Comparison of ENCODE assay signal across 1 cellular context in the genomic region with DNA sequence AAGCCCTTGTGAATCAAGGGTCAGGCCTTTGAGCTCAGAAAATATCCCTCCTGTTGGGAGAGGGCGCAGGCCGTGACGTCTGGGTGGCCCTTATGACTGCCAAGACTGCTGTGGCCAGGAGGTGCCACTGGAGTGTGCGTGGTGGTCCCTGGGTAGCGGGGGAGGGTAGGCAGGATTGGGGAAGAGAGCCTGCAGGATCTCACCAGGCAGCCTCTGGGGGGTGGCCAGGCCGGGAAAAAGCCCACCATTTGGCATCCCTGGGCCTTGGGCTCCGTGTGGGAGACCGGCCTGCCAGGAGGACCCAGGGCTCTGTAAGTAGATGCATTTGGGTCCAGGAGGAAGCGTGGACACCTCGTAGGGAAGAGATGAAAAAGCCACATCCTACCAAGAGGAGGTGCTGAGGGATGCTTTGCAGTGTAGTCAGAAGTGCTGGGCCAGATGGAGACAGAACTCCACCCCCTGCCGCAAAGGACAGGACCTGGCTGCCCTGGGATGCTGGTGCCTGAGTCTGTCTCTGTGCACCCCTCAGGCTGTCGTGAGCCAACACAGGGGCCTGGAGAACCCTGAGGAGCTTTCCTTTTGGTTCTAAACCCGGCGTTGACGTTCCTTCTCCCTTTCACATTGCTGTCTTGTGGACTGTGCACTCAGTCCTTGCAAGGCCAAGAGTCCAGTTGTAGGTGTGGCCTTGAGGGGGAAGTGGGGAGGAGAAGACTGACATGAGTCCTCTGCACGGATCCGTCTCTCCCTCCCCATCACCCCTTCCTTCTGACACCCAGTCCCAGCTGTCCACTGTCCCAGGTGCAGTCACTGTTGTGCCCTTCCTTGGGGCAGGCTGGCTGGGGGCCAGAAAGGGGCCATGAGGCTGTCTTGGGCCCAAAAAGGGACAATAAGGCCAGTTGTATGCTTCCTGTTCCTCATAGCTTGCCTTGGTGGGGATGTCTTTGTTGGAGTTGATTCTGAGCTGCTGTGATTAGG.
TF ChIP-seq lines count a peak whose summit lies in the region.

No MANE protein-coding gene starts in this region.

TF ChIP-seq in HEK293, 187 proteins besides CTCF, POLR2A, EP300 and RAD21 (continued from another document):
- TF ChIP-seq, protein P1, sequence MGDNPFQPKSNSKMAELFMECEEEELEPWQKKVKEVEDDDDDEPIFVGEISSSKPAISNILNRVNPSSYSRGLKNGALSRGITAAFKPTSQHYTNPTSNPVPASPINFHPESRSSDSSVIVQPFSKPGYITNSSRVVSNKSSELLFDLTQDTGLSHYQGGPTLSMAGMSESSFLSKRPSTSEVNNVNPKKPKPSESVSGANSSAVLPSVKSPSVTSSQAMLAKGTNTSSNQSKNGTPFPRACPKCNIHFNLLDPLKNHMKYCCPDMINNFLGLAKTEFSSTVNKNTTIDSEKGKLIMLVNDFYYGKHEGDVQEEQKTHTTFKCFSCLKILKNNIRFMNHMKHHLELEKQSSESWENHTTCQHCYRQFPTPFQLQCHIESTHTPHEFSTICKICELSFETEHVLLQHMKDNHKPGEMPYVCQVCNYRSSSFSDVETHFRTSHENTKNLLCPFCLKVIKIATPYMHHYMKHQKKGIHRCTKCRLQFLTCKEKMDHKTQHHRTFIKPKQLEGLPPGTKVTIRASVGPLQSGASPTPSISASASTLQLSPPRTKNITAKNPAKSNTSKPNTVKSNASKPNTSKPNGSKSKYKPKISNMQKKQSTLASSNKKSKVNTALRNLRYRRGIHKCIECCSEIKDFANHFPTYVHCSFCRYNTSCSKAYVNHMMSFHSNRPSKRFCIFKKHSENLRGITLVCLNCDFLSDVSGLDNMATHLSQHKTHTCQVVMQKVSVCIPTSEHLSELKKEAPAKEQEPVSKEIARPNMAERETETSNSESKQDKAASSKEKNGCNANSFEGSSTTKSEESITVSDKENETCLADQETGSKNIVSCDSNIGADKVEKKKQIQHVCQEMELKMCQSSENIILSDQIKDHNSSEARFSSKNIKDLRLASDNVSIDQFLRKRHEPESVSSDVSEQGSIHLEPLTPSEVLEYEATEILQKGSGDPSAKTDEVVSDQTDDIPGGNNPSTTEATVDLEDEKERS (tag by site-specific recombination; IDR thresholded peaks at IDR 0.05) = no peak
- TF ChIP-seq MYNN (tag by site-specific recombination; IDR thresholded peaks at IDR 0.05; ENCODE audit: borderline replicate concordance) = no peak
- TF ChIP-seq GLI4 (tag by site-specific recombination; IDR thresholded peaks at IDR 0.05) = no peak
- TF ChIP-seq, protein P2, sequence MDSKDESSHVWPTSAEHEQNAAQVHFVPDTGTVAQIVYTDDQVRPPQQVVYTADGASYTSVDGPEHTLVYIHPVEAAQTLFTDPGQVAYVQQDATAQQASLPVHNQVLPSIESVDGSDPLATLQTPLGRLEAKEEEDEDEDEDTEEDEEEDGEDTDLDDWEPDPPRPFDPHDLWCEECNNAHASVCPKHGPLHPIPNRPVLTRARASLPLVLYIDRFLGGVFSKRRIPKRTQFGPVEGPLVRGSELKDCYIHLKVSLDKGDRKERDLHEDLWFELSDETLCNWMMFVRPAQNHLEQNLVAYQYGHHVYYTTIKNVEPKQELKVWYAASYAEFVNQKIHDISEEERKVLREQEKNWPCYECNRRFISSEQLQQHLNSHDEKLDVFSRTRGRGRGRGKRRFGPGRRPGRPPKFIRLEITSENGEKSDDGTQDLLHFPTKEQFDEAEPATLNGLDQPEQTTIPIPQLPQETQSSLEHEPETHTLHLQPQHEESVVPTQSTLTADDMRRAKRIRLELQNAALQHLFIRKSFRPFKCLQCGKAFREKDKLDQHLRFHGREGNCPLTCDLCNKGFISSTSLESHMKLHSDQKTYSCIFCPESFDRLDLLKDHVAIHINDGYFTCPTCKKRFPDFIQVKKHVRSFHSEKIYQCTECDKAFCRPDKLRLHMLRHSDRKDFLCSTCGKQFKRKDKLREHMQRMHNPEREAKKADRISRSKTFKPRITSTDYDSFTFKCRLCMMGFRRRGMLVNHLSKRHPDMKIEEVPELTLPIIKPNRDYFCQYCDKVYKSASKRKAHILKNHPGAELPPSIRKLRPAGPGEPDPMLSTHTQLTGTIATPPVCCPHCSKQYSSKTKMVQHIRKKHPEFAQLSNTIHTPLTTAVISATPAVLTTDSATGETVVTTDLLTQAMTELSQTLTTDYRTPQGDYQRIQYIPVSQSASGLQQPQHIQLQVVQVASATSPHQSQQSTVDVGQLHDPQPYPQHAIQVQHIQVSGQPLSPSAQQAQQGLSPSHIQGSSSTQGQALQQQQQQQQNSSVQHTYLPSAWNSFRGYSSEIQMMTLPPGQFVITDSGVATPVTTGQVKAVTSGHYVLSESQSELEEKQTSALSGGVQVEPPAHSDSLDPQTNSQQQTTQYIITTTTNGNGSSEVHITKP (tag by site-specific recombination; IDR thresholded peaks at IDR 0.05) = no peak
- no peak for TF ChIP-seq ZNF76 (tag by site-specific recombination; IDR thresholded peaks at IDR 0.05; ENCODE audit: borderline replicate concordance, low read depth)
- TF ChIP-seq ZBTB8A (tag by site-specific recombination; IDR thresholded peaks at IDR 0.05) = no peak
- no peak for TF ChIP-seq ZNF146 (tag by site-specific recombination; IDR thresholded peaks at IDR 0.05)
- TF ChIP-seq ZBTB17 (tag by site-specific recombination; IDR thresholded peaks at IDR 0.05) = no peak
TF ChIP-seq in HEK293: peak in this region for 0.
